In the genomic region with DNA sequence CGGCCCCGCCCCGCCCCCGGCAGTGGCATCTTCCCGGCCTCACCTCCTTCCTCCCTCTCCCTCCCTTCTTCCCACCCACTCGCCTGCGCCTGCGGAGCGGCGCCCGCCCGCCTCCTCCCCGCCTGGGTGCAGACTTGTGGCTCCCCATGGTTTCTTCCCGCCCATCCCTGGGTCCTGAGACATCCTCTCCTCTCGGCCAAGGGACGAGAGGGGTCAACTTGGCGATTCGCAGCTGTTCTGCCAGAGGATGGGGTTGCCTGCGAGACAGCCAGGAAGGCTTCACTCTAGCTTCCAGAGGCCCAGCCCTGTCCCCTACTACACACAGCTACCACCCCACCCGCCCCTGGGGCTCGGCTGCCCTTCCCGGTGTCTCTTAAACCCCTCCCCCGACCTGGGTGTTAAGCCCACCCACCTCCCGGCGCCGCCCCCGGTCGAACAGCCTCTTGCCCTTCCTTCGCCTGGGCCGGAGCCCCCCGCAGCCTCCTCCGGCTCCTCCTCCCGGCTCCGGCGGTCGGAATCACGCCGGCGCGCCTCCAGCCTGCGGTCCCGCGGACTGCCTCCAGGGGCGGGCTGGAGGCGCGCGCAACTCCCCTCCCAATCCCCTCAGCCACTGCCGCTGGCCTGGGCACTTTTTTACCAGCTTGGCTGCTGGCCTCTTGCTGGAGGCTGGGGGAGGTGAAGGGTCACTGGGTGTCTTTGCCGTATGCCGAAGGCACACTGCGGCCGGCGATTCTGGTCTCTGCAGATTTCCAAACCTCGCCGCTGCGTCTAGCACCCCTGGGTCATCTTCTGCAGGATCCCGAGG, we compare ENCODE assay signal across 8 cellular contexts.
DNase-seq lines count a peak whose midpoint lies in the region; ATAC-seq and TF ChIP-seq lines count a peak whose summit lies in the region.

No MANE protein-coding gene starts in this region.

- no peaks in the 10 kb centered on the region for H3K36me3 ChIP-seq in ACC112 (ENCODE audit: insufficient read depth, low read length)

- peaks cover 25% of the 10 kb centered on the region for H3K4me1 ChIP-seq in ACC112 (ENCODE audit: control insufficient read depth, insufficient read depth, low read length, unreplicated experiment)

- H3K27me3 ChIP-seq in ACC112 (ENCODE audit: insufficient read depth, low read length) (no peaks in the 10 kb centered on the region), layer of hippocampus (ENCODE audit: control insufficient read depth, insufficient read depth, low read length) (no peaks in the 10 kb centered on the region)

- peak; percentile 63 for TF ChIP-seq CTCF in choroid plexus epithelial cell (conservative IDR thresholded peaks at IDR 0.05; ENCODE audit: low read depth, low read length)

- H3K27ac ChIP-seq in ACC112 (ENCODE audit: low read depth, low read length): peak overlapping the region; percentile 90
- peak overlapping the region; percentile 99 for H3K27ac ChIP-seq in layer of hippocampus (ENCODE audit: low read depth, low read length)

- peak; percentile 33 for ATAC-seq in GM18858 (IDR thresholded peaks at IDR 0.05; ENCODE audit: unreplicated experiment)
- peak; percentile 43 for ATAC-seq in HG03103 (IDR thresholded peaks at IDR 0.05; ENCODE audit: low read depth, unreplicated experiment)

- no peak overlapping the region for H2AFZ ChIP-seq in ACC112 (ENCODE audit: low read length, unreplicated experiment)

- H3K4me3 ChIP-seq in ACC112 (ENCODE audit: low read depth, low read length) (peak overlapping the region; percentile 97), choroid plexus epithelial cell (ENCODE audit: low read depth, low read length) (peak overlapping the region; percentile 86)

- peak; percentile 90 for DNase-seq in NCI-H345 (lab: John Stamatoyannopoulos, UW)
- DNase-seq in activated CD4-positive, alpha-beta T cell treated with anti-CD3 and anti-CD28 coated beads for 24 hours (ENCODE audit: low read depth in 2 of 2): peak; percentile 62 to 67
- DNase-seq in choroid plexus epithelial cell (ENCODE audit: low read depth): peak; percentile 97
- peak in 3 of 4 experiments; percentile 53 to 71 (median 70) for DNase-seq in stimulated activated CD4-positive, alpha-beta T cell treated with anti-CD3 and anti-CD28 coated beads, Interleukin-1b, Interleukin-23, amount 100 ng/mL, for 24 hours (ENCODE audit: low read depth in 4 of 4, low spot score in 1 of 4)

- peaks cover 52% of the 10 kb centered on the region for H3K79me2 ChIP-seq in ACC112 (ENCODE audit: control insufficient read depth, insufficient read depth, low read length, unreplicated experiment)

Comparison
In these comparisons a context has a peak if more than half of its experiments do, and no peak if none do; other contexts are left out.
1. Peak in every context shown above with its lines: DNase-seq, ATAC-seq, H3K4me3 ChIP-seq and H3K27ac ChIP-seq.